In the genomic region with DNA sequence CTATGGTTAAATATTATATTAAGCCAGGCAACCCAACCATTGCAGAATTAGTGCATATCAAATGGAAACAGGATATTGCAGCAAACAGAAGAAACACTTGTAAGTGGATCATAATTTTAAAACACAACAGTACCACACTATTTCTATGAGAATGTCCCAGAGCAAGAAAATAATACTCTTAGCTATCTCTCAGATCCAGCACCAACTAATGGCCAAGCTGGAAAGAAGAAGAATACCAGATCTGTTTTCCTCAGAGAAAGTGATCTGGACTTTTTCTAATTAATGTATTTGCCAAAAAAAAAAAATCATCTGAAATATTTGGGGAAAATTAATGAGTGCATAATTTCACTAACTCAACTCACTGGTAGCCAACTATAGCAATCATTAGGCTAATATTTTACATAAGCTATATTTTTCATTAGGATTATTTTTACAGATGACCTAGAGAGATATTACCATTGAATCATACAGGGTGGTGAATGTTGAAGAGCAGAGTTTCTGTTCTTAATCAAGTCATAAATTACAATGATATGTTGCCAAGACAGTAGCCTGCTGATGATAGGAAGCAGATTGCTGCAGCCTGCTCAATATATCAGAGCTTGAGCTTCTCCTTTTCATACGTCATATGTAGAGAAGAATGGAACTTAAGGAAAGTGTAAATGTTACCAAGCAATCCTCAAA, we compare ENCODE assay signal across 9 cellular contexts.
"Had no signal": no experiment of that assay in that cellular context is flagged by ENCODE, and none has a peak within 500 bp of the region (broad histone marks: within the 10 kb centered on the region; RNA-seq: fewer than 3 reads in every experiment).

No MANE protein-coding gene starts in this region.

- ATAC-seq: HCT116, HepG2 had no signal

- H3K27ac Mint-ChIP-seq: HFFc6, IgD-negative memory B cell had no signal

- H3K9me3 ChIP-seq: HAP-1 had no signal

- H3K4me1 ChIP-seq: HAP-1 had no signal

- H2AFZ ChIP-seq: GM23248 had no signal

- H3K27me3 Mint-ChIP-seq: IgD-negative memory B cell had no signal

- H3K4me1 Mint-ChIP-seq: IgD-negative memory B cell had no signal

- H3K9me3 Mint-ChIP-seq: HFFc6 had no signal

- H3K9ac ChIP-seq: GM23248 had no signal

- DNase-seq: GM23248, GOT3, H7, HFFc6 had no signal

- H3K27ac ChIP-seq: GM23248, HL-60 had no signal

- H3K36me3 Mint-ChIP-seq: IgD-negative memory B cell had no signal

- H3K4me3 Mint-ChIP-seq: HFFc6, IgD-negative memory B cell had no signal

- H3K36me3 ChIP-seq: HAP-1 had no signal

- H3K4me3 ChIP-seq: GM23248, HAP-1 had no signal
